Comparison of ENCODE assay signal across 1 cellular context in genomic region chr2:240419321-240419720, GRCh38.
TF ChIP-seq lines count a peak whose summit lies in the region.

No MANE protein-coding gene starts in this region.

TF ChIP-seq in GM23338, 12 proteins besides CTCF, POLR2A, EP300 and RAD21 (continued from another document):
- TF ChIP-seq ETS1 (IDR thresholded peaks at IDR 0.05) = no peak
- no peak for TF ChIP-seq ZNF114 (CRISPR knock-in tag; IDR thresholded peaks at IDR 0.05)
- TF ChIP-seq NANOG (IDR thresholded peaks at IDR 0.05; ENCODE audit: borderline replicate concordance) = no peak
- TF ChIP-seq ZNF331 (CRISPR knock-in tag; IDR thresholded peaks at IDR 0.05; ENCODE audit: low read depth) = no peak
- no peak for TF ChIP-seq REST (IDR thresholded peaks at IDR 0.05; ENCODE audit: unreplicated experiment)
- no peak for TF ChIP-seq POLR2AphosphoS5 (IDR thresholded peaks at IDR 0.05; ENCODE audit: low read depth)
- no peak for TF ChIP-seq STAT1 (IDR thresholded peaks at IDR 0.05; ENCODE audit: unreplicated experiment)
